8 cellular contexts compared by ENCODE assay signal in genomic region chr1:111754964-111755320, GRCh38. TPM values are rescaled to one million over a fixed set of nuclear protein-coding genes. Genes with fewer than 3 reads are reported as not detected.
DNase-seq lines count a peak whose midpoint lies in the region; ATAC-seq and TF ChIP-seq lines count a peak whose summit lies in the region.

No MANE protein-coding gene starts in this region.

- H3K36me3 Mint-ChIP-seq in naive B cell, result peaks cover 0 to 7% of the 10 kb centered on the region in 2 donors

- peak overlapping the region; percentile 80 to 100 (median 96) for H3K4me3 Mint-ChIP-seq in naive B cell

- no peaks in the 10 kb centered on the region for H3K9me3 Mint-ChIP-seq in naive B cell

- H3K4me1 Mint-ChIP-seq in naive B cell, result peaks cover 17 to 36% (median 21%) of the 10 kb centered on the region in 3 donors

- H3K36me3 ChIP-seq in urinary bladder (ENCODE audit: insufficient read depth), result no peaks in the 10 kb centered on the region

- H3K27ac ChIP-seq in VCaP, result peak overlapping the region; percentile 99
- peak overlapping the region; percentile 69 for H3K27ac ChIP-seq in urinary bladder (ENCODE audit: low read depth)

- DNase-seq in DMS153 (lab: John Stamatoyannopoulos, UW) (peak; percentile 68), NCI-H1105 (lab: John Stamatoyannopoulos, UW) (peak; percentile 50), naive B cell (no peak)

- TF ChIP-seq CTCF in VCaP (conservative IDR thresholded peaks at IDR 0.05), result no peak

- peak overlapping the region; percentile 94 to 100 (median 100) for H3K27ac Mint-ChIP-seq in naive B cell

- peak overlapping the region; percentile 88 for H3K4me3 ChIP-seq in urinary bladder (ENCODE audit: low read depth, low read length)

- no peaks in the 10 kb centered on the region for H3K27me3 Mint-ChIP-seq in naive B cell

- peak; percentile 10 for ATAC-seq in GM21576 (IDR thresholded peaks at IDR 0.05; ENCODE audit: unreplicated experiment)
- ATAC-seq in esophagus mucosa, result peak; percentile 18
- peak; percentile 7 to 12 for ATAC-seq in naive B cell (ENCODE audit: low read depth in 2 of 2)
- no peak for ATAC-seq in GM18520 (IDR thresholded peaks at IDR 0.05; ENCODE audit: unreplicated experiment)

- H3K4me1 ChIP-seq in urinary bladder (ENCODE audit: insufficient read depth), result no peaks in the 10 kb centered on the region

- WGBS in urinary bladder, result under 1% methylated on average over 12 of the region's 12 CpGs

RNA-seq across cellular contexts. Expression of gene DDX20, which starts 0.8 kb away (rescaled TPM):
- total RNA-seq in esophagus mucosa, result 6.1 TPM
- polyA plus RNA-seq in naive B cell (ENCODE audit: low read depth in 6 of 6), result 10 to 100 TPM in 5 of 6 donors, 1 to 10 TPM in 1; 7.5 to 15.7 (median 11.5) TPM
- total RNA-seq in urinary bladder, result 18.9 TPM
- 7.4 TPM for polyA plus RNA-seq in urinary bladder

RNA-seq across cellular contexts. Expression of gene INKA2, which starts 15.7 kb away (rescaled TPM):
- 2.7 TPM for total RNA-seq in esophagus mucosa
- polyA plus RNA-seq in naive B cell (ENCODE audit: low read depth in 6 of 6), result under 1 TPM in 5 of 6 donors, not detected in 1; 0.28 to 0.86 (median 0.40) TPM
- 7.4 TPM for total RNA-seq in urinary bladder
- polyA plus RNA-seq in urinary bladder, result 5.4 TPM
